Comparison of ENCODE assay signal across 7 cellular contexts in genomic region chr4:6851431-6851830, GRCh38.
"Had no signal": no experiment of that assay in that cellular context is flagged by ENCODE, and none has a peak within 500 bp of the region (broad histone marks: within the 10 kb centered on the region; RNA-seq: fewer than 3 reads in every experiment).

No MANE protein-coding gene starts in this region.

- H3K27me3 Mint-ChIP-seq: IgD-negative memory B cell had no signal

- DNase-seq: IMR-90, KBM-7, KG1 had no signal

- H3K9me3 Mint-ChIP-seq: IgD-negative memory B cell had no signal

- ATAC-seq: HepG2 had no signal

- H3K27ac ChIP-seq: HL-60 had no signal

- FAIRE-seq: HepG2, HTR-8/SVneo had no signal
